Comparison of ENCODE assay signal across 21 cellular contexts in genomic region chr3:124964432-124964831, GRCh38. TPM values are rescaled to one million over a fixed set of nuclear protein-coding genes. Genes with fewer than 3 reads are reported as not detected.
DNase-seq lines count a peak whose midpoint lies in the region; ATAC-seq lines count a peak whose summit lies in the region.
"Had no signal": no experiment of that assay in that cellular context is flagged by ENCODE, and none has a peak within 500 bp of the region (broad histone marks: within the 10 kb centered on the region; RNA-seq: fewer than 3 reads in every experiment).

No MANE protein-coding gene starts in this region.

- H3K27ac Mint-ChIP-seq in naive thymus-derived CD4-positive, alpha-beta T cell, result peak overlapping the region in 5 of 9 donors; percentile 0 to 78 (median 29)
- H3K27ac Mint-ChIP-seq: activated B cell treated with CpG ODN at 0.5 μM for 24 hours; activated T-helper 17 cell treated with anti-CD3 and anti-CD28 coated beads, Interleukin-2, amount 50 U/mL, for 72 hours had no signal

- peaks cover 0 to 13% (median 0%) of the 10 kb centered on the region in 5 donors for H3K36me3 Mint-ChIP-seq in naive thymus-derived CD4-positive, alpha-beta T cell

- H3K36me3 ChIP-seq in duodenal mucosa (ENCODE audit: control insufficient read depth in 1 of 2, insufficient read depth in 2 of 2, low read length in 2 of 2), result peaks cover 0 to 2% of the 10 kb centered on the region in 2 donors
- peaks cover 0 to 11% (median 0%) of the 10 kb centered on the region in 3 experiments for H3K36me3 ChIP-seq in naive thymus-derived CD4-positive, alpha-beta T cell (ENCODE audit: control insufficient read depth in 2 of 3, insufficient read depth in 3 of 3, low read length in 3 of 3)
- H3K36me3 ChIP-seq: ovary had no signal

- no peak overlapping the region for H3K4me3 Mint-ChIP-seq in naive thymus-derived CD4-positive, alpha-beta T cell
- H3K4me3 Mint-ChIP-seq: activated B cell treated with CpG ODN at 0.5 μM for 24 hours; activated T-helper 17 cell treated with anti-CD3 and anti-CD28 coated beads, Interleukin-2, amount 50 U/mL, for 72 hours had no signal

- peaks cover 0 to 6% (median 2%) of the 10 kb centered on the region in 7 donors for H3K4me1 Mint-ChIP-seq in naive thymus-derived CD4-positive, alpha-beta T cell
- H3K4me1 Mint-ChIP-seq: activated T-helper 17 cell treated with anti-CD3 and anti-CD28 coated beads, Interleukin-2, amount 50 U/mL, for 72 hours had no signal

- H3K4me3 ChIP-seq in duodenal mucosa (ENCODE audit: low read depth in 1 of 2, low read length in 2 of 2), result no peak overlapping the region
- H3K4me3 ChIP-seq in naive thymus-derived CD4-positive, alpha-beta T cell (ENCODE audit: low read length), result no peak overlapping the region
- H3K4me3 ChIP-seq: lung, ovary, SJCRH30 had no signal

- no peak overlapping the region for H3K9ac ChIP-seq in duodenal mucosa (ENCODE audit: low read depth in 1 of 2, low read length in 2 of 2)

- H3K27ac ChIP-seq in duodenal mucosa (ENCODE audit: low read depth, low read length), result peak overlapping the region; percentile 42
- H3K27ac ChIP-seq in naive thymus-derived CD4-positive, alpha-beta T cell (ENCODE audit: low read depth, low read length), result no peak overlapping the region
- H3K27ac ChIP-seq: C4-2B, ovary, SJCRH30 had no signal

- H3K9me3 ChIP-seq in duodenal mucosa (ENCODE audit: control insufficient read depth in 1 of 2, low read length in 2 of 2), result no peaks in the 10 kb centered on the region
- no peaks in the 10 kb centered on the region for H3K9me3 ChIP-seq in naive thymus-derived CD4-positive, alpha-beta T cell (ENCODE audit: control insufficient read depth in 2 of 3, low read length in 3 of 3)
- H3K9me3 ChIP-seq: ovary, SJCRH30 had no signal

- ATAC-seq in naive thymus-derived CD4-positive, alpha-beta T cell, result no peak
- ATAC-seq: activated T-helper 17 cell treated with anti-CD3 and anti-CD28 coated beads, Interleukin-2, amount 50 U/mL, for 72 hours had no signal

- intact Hi-C loops in naive thymus-derived CD4-positive, alpha-beta T cell (cut with micrococcal nuclease), result no loop called here

- H3K9me3 Mint-ChIP-seq in naive thymus-derived CD4-positive, alpha-beta T cell, result peaks cover 0 to 2% (median 0%) of the 10 kb centered on the region in 11 donors
- H3K9me3 Mint-ChIP-seq: activated B cell treated with CpG ODN at 0.5 μM for 24 hours; activated T-helper 17 cell treated with anti-CD3 and anti-CD28 coated beads, Interleukin-2, amount 50 U/mL, for 72 hours had no signal

- no peaks in the 10 kb centered on the region for H3K27me3 ChIP-seq in duodenal mucosa (ENCODE audit: control insufficient read depth in 1 of 2, insufficient read depth in 2 of 2, low read length in 2 of 2)
- no peaks in the 10 kb centered on the region for H3K27me3 ChIP-seq in naive thymus-derived CD4-positive, alpha-beta T cell (ENCODE audit: control insufficient read depth in 2 of 2, insufficient read depth in 2 of 2, low read length in 2 of 2)
- H3K27me3 ChIP-seq: ovary, SJCRH30 had no signal

- DNase-seq in Daoy (ENCODE audit: low read depth), result peak; percentile 56
- peak; percentile 58 for DNase-seq in HCEC 1CT
- no peak for DNase-seq in naive thymus-derived CD4-positive, alpha-beta T cell
- no peak for DNase-seq in DMS153 treated with DMSO at 0.1 percent for 48 hours (lab: John Stamatoyannopoulos, UW; ENCODE audit: unreplicated experiment)
- DNase-seq in hypothalamus (lab: John Stamatoyannopoulos, UW), result no peak
- no peak for DNase-seq in SW480 (ENCODE audit: low spot score)
- DNase-seq: activated B cell treated with CpG ODN at 0.5 μM for 24 hours; activated CD8-positive, alpha-beta memory T cell treated with anti-CD3 and anti-CD28 coated beads for 24 hours; DMS153; glutamatergic neuron; NCI-H1105 treated with DMSO at 0.1 percent for 48 hours; NCI-H2107; OCI-M1; ovary; SJCRH30; stimulated activated CD4-positive, alpha-beta T cell treated with anti-CD3 and anti-CD28 coated beads, Interleukin-2, amount 100 ng/mL, for 48 hours; T-helper 2 cell had no signal

- peaks cover 30 to 60% of the 10 kb centered on the region in 2 donors for H3K4me1 ChIP-seq in duodenal mucosa (ENCODE audit: control insufficient read depth in 1 of 2, insufficient read depth in 2 of 2, low read length in 2 of 2)
- H3K4me1 ChIP-seq in naive thymus-derived CD4-positive, alpha-beta T cell (ENCODE audit: control insufficient read depth in 2 of 2, insufficient read depth in 2 of 2, low read length in 2 of 2), result no peaks in the 10 kb centered on the region

- H3K27me3 Mint-ChIP-seq in naive thymus-derived CD4-positive, alpha-beta T cell, result peaks cover 0 to 15% (median 0%) of the 10 kb centered on the region in 5 donors

- POLR2A ChIA-PET in naive thymus-derived CD4-positive, alpha-beta T cell (lab: Charles Lee), result no interaction called here

- CTCF ChIA-PET in naive thymus-derived CD4-positive, alpha-beta T cell (lab: Charles Lee), result interaction anchor here (0.6 kb wide), 1 partner anchor 202 kb away, joined by 3 read pairs; no protein-coding TSS in a partner anchor

RNA-seq across cellular contexts. Expression of gene MUC13, which starts 29.9 kb away (rescaled TPM):
- 0.11 TPM in 1 of 2 replicates, not detected in the other for total RNA-seq in Daoy (2014; rRNA removed; shearing (Covaris generic))
- total RNA-seq in naive thymus-derived CD4-positive, alpha-beta T cell, result not detected
- polyA plus RNA-seq in naive thymus-derived CD4-positive, alpha-beta T cell, result not detected
- total RNA-seq: activated B cell treated with CpG ODN at 0.5 μM for 24 hours; activated T-helper 17 cell treated with anti-CD3 and anti-CD28 coated beads, Interleukin-2, amount 50 U/mL, for 72 hours; SJCRH30 had no signal

Comparison
In these comparisons a context has a peak if more than half of its experiments do, and no peak if none do; other contexts are left out.
1. DNase-seq: peak in Daoy (single experiment) and HCEC 1CT (single experiment); none in naive thymus-derived CD4-positive, alpha-beta T cell (0 of 9), DMS153 treated with DMSO at 0.1 percent for 48 hours (single experiment), hypothalamus (0 of 51) and SW480 (single experiment).